26 cellular contexts compared by ENCODE assay signal in genomic region chr9:71736236-71736635, GRCh38. TPM values are rescaled to one million over a fixed set of nuclear protein-coding genes. Genes with fewer than 3 reads are reported as not detected.
DNase-seq lines count a peak whose midpoint lies in the region; ATAC-seq and TF ChIP-seq lines count a peak whose summit lies in the region.
"Had no signal": no experiment of that assay in that cellular context is flagged by ENCODE, and none has a peak within 500 bp of the region (broad histone marks: within the 10 kb centered on the region; RNA-seq: fewer than 3 reads in every experiment).

No MANE protein-coding gene starts in this region.

- H3K9ac ChIP-seq in IMR-90 (ENCODE audit: low read depth, low read length) = no peak overlapping the region
- H3K9ac ChIP-seq: BLaER1 treated with 17β-estradiol and CSF1 and Interleukin-3, amounts not matched to agents 10 nM and 100 nM; GM23248; SK-N-SH had no signal

- TF ChIP-seq POLR2A in IMR-90 (IDR thresholded peaks at IDR 0.05; ENCODE audit: low read depth, low read length) = no peak

- 0 out of 2 replicates have a peak overlapping the region, but pooled peaks have one; percentile 39 for H3K23ac ChIP-seq in IMR-90 (ENCODE audit: low read depth, low read length)

- peaks cover 17 to 35% of the 10 kb centered on the region in 2 experiments for H3K79me1 ChIP-seq in IMR-90 (ENCODE audit: low read depth in 1 of 2, low read length in 2 of 2)

- no peak overlapping the region for H4K5ac ChIP-seq in IMR-90 (ENCODE audit: low read depth, low read length)

- no peaks in the 10 kb centered on the region for H3K4me1 Mint-ChIP-seq in activated naive CD8-positive, alpha-beta T cell (ENCODE audit: low read depth)
- peaks cover 2% of the 10 kb centered on the region for H3K4me1 Mint-ChIP-seq in activated naive CD8-positive, alpha-beta T cell treated with anti-CD3 and anti-CD28 coated beads, Interleukin-2, amount 50 U/mL, for 24 hours

- no TSS peak for BruUV-seq in IMR-90 (replicated peaks; lab: Mats Ljungman, UMichigan)

- H3K4me2 ChIP-seq in IMR-90 (ENCODE audit: low read depth, low read length) = no peak overlapping the region
- H3K4me2 ChIP-seq: BLaER1 treated with 17β-estradiol and CSF1 and Interleukin-3, amounts not matched to agents 10 nM and 100 nM; SK-N-SH had no signal

- no peak overlapping the region for H3K18ac ChIP-seq in IMR-90 (ENCODE audit: low read depth, low read length)

- H3K4me3 Mint-ChIP-seq in activated naive CD8-positive, alpha-beta T cell = no peak overlapping the region
- H3K4me3 Mint-ChIP-seq in activated naive CD8-positive, alpha-beta T cell treated with anti-CD3 and anti-CD28 coated beads, Interleukin-2, amount 50 U/mL, for 24 hours = no peak overlapping the region
- H3K4me3 Mint-ChIP-seq: CD8-positive, alpha-beta T cell; H9 had no signal

- TF ChIP-seq RAD21 in IMR-90 (IDR thresholded peaks at IDR 0.05; ENCODE audit: low read length) = no peak

- H3K4ac ChIP-seq in IMR-90 (ENCODE audit: low read depth, low read length) = no peak overlapping the region

- H2AK5ac ChIP-seq in IMR-90 (ENCODE audit: low read depth, low read length) = no peak overlapping the region

- H3K4me3 ChIP-seq in IMR-90 (ENCODE audit: insufficient read depth, low read depth, low read length) (no peak overlapping the region), lower lobe of right lung (no peak overlapping the region)
- H3K4me3 ChIP-seq: BLaER1 treated with 17β-estradiol and CSF1 and Interleukin-3, amounts not matched to agents 10 nM and 100 nM; GM23248; MG63 had no signal

- no peak overlapping the region for H2BK15ac ChIP-seq in IMR-90 (ENCODE audit: low read depth, low read length)

- TF ChIP-seq CTCF in IMR-90 (conservative IDR thresholded peaks at IDR 0.05; ENCODE audit: low read depth, low read length) (no peak), omental fat pad (IDR thresholded peaks at IDR 0.05) (no peak), lower lobe of right lung (IDR thresholded peaks at IDR 0.05) (no peak)

- no peak overlapping the region; the same call in 1 of the 2 replicates for H2BK20ac ChIP-seq in IMR-90 (ENCODE audit: low read depth, low read length)

- H3K36me3 ChIP-seq in IMR-90 (ENCODE audit: control insufficient read depth, insufficient read depth, low read length) (peaks cover 11% of the 10 kb centered on the region), lower lobe of right lung (peaks cover 85% of the 10 kb centered on the region)
- H3K36me3 ChIP-seq: MG63 had no signal

- H4K8ac ChIP-seq in IMR-90 (ENCODE audit: low read depth in 2 of 2, low read length in 2 of 2) = no peak overlapping the region

- H3K27me3 Mint-ChIP-seq in activated naive CD8-positive, alpha-beta T cell = no peaks in the 10 kb centered on the region
- H3K27me3 Mint-ChIP-seq in activated naive CD8-positive, alpha-beta T cell treated with anti-CD3 and anti-CD28 coated beads, Interleukin-2, amount 50 U/mL, for 24 hours = no peaks in the 10 kb centered on the region

- intact Hi-C loops in IMR-90 (cut with micrococcal nuclease) (no loop called here), lower lobe of right lung (cut with DNase I) (no loop called here)

- H3K56ac ChIP-seq in IMR-90 (ENCODE audit: extremely low read depth, insufficient read depth, low read length) = no peak overlapping the region

- no peak for ATAC-seq in activated naive CD8-positive, alpha-beta T cell treated with anti-CD3 and anti-CD28 coated beads, Interleukin-2, amount 50 U/mL, for 24 hours
- ATAC-seq in IMR-90 (ENCODE audit: low read depth) (no peak), omental fat pad (ENCODE audit: low FRiP score) (peak; percentile 52), HG03139 (IDR thresholded peaks at IDR 0.05; ENCODE audit: unreplicated experiment) (no peak), lower lobe of right lung (no peak)
- ATAC-seq: CD8-positive, alpha-beta T cell; PC-3 had no signal

- no peaks in the 10 kb centered on the region for H3K9me3 Mint-ChIP-seq in activated naive CD8-positive, alpha-beta T cell (ENCODE audit: low read depth)
- H3K9me3 Mint-ChIP-seq in activated naive CD8-positive, alpha-beta T cell treated with anti-CD3 and anti-CD28 coated beads, Interleukin-2, amount 50 U/mL, for 24 hours = no peaks in the 10 kb centered on the region
- H3K9me3 Mint-ChIP-seq: CD8-positive, alpha-beta T cell; H9 had no signal

- H4K20me1 ChIP-seq in IMR-90 (ENCODE audit: insufficient read depth, low read length) = no peaks in the 10 kb centered on the region

- no peak overlapping the region for H2AFZ ChIP-seq in IMR-90 (replicated peaks; ENCODE audit: low read length, poor library complexity)
- H2AFZ ChIP-seq: GM23248 had no signal

- CTCF ChIA-PET in IMR-90 (lab: Yijun Ruan, JAX) = no interaction called here

- H3K9me3 ChIP-seq in IMR-90 (ENCODE audit: control insufficient read depth, insufficient read depth, low read length) (no peaks in the 10 kb centered on the region), lower lobe of right lung (no peaks in the 10 kb centered on the region)
- H3K9me3 ChIP-seq: BLaER1 treated with 17β-estradiol and CSF1 and Interleukin-3, amounts not matched to agents 10 nM and 100 nM; Caco-2; MG63; SK-N-SH had no signal

- peak overlapping the region; percentile 8 for H3K27ac Mint-ChIP-seq in activated naive CD8-positive, alpha-beta T cell
- no peak overlapping the region for H3K27ac Mint-ChIP-seq in activated naive CD8-positive, alpha-beta T cell treated with anti-CD3 and anti-CD28 coated beads, Interleukin-2, amount 50 U/mL, for 24 hours
- H3K27ac Mint-ChIP-seq: CD8-positive, alpha-beta T cell had no signal

- H2AK9ac ChIP-seq in IMR-90 (replicated peaks; ENCODE audit: low read depth, low read length, poor library complexity) = no peak overlapping the region

- H2BK5ac ChIP-seq in IMR-90 (ENCODE audit: low read depth, low read length, poor library complexity, severe bottlenecking) = no peak overlapping the region

- POLR2A ChIA-PET in IMR-90 (lab: Charles Lee; ENCODE audit: unreplicated experiment) = interaction anchor here (0.8 kb wide), 1 partner anchor 14 kb away, joined by 3 read pairs; no protein-coding TSS in a partner anchor

- in situ Hi-C loops in IMR-90 (cut with MboI; ENCODE audit: low sequenced_read_pairs) = loop anchor here (25.0 kb wide), 3 partner anchors 826 to 1449 kb away; no protein-coding TSS in a partner anchor

- peaks cover 10% of the 10 kb centered on the region for H3K9me1 ChIP-seq in IMR-90 (ENCODE audit: insufficient read depth, low read length)

- peaks cover 6% of the 10 kb centered on the region for H3K4me1 ChIP-seq in IMR-90 (ENCODE audit: control insufficient read depth, insufficient read depth, low read length)
- H3K4me1 ChIP-seq in lower lobe of right lung = peaks cover 14% of the 10 kb centered on the region
- H3K4me1 ChIP-seq: BLaER1 treated with 17β-estradiol and CSF1 and Interleukin-3, amounts not matched to agents 10 nM and 100 nM had no signal

- no CpG with 5 or more reads among the region's 4 CpGs for whole genome bisulfite sequencing in IMR-90 (ENCODE audit: extremely low coverage in 2 of 2, insufficient read length in 1 of 2), 2 experiments

- dilution Hi-C loops in IMR-90 (cut with HindIII; ENCODE audit: low sequenced_read_pairs, unreplicated experiment) = no loop called here

- H3K27me3 ChIP-seq in IMR-90 (ENCODE audit: control insufficient read depth, insufficient read depth, low read length) (no peaks in the 10 kb centered on the region), lower lobe of right lung (ENCODE audit: low read depth) (no peaks in the 10 kb centered on the region)
- H3K27me3 ChIP-seq: BLaER1 treated with 17β-estradiol and CSF1 and Interleukin-3, amounts not matched to agents 10 nM and 100 nM; MG63 had no signal

- no peak overlapping the region for H4K91ac ChIP-seq in IMR-90 (ENCODE audit: insufficient read depth, low read depth, low read length)

- H3K14ac ChIP-seq in IMR-90 (replicated peaks; ENCODE audit: low read depth, low read length) = no peak overlapping the region

- no peak overlapping the region for H2BK120ac ChIP-seq in IMR-90 (ENCODE audit: low read depth, low read length)

- no peak for DNase-seq in activated naive CD8-positive, alpha-beta T cell treated with anti-CD3 and anti-CD28 coated beads, Interleukin-2, amount 50 U/mL, for 24 hours
- DNase-seq in CD1c-positive myeloid dendritic cell (ENCODE audit: extremely low spot score) (peak; percentile 20), IMR-90 (no peak), omental fat pad (ENCODE audit: low spot score) (no peak), EL (no peak), lower lobe of right lung (no peak)
- DNase-seq: AML-193; Caco-2; CD8-positive, alpha-beta T cell; DMS 273 treated with DMSO at 0.1 percent for 48 hours; DMS79; GF-D8; GM23248; H9; KG1; MG63; NCI-H2029; NCI-H446 treated with DMSO at 0.1 percent for 48 hours; NCI-H526; NCI-H82; NK-92 treated with Interleukin-12 subunit alpha and Interleukin-12 subunit beta, amount 100 ng/mL, for 24 hours; PC-3; SK-N-SH had no signal

- peaks cover 13% of the 10 kb centered on the region for H3K36me3 Mint-ChIP-seq in activated naive CD8-positive, alpha-beta T cell
- peaks cover 56% of the 10 kb centered on the region for H3K36me3 Mint-ChIP-seq in activated naive CD8-positive, alpha-beta T cell treated with anti-CD3 and anti-CD28 coated beads, Interleukin-2, amount 50 U/mL, for 24 hours (ENCODE audit: low read depth)

- H3K27ac ChIP-seq in IMR-90 (ENCODE audit: insufficient read depth, low read length) (no peak overlapping the region), lower lobe of right lung (no peak overlapping the region)
- H3K27ac ChIP-seq: BLaER1 treated with 17β-estradiol and CSF1 and Interleukin-3, amounts not matched to agents 10 nM and 100 nM; GM23248 had no signal

TF ChIP-seq in IMR-90, 13 proteins besides CTCF, POLR2A, EP300 and RAD21 (continues in another document):
- TF ChIP-seq CEBPB (IDR thresholded peaks at IDR 0.05; ENCODE audit: low read depth, low read length) = no peak
- no peak for TF ChIP-seq MXI1 (IDR thresholded peaks at IDR 0.05; ENCODE audit: borderline replicate concordance, low read depth, low read length)
- no peak for TF ChIP-seq BHLHE40 (IDR thresholded peaks at IDR 0.05; ENCODE audit: low read depth, low read length)
- no peak for TF ChIP-seq MAFK (IDR thresholded peaks at IDR 0.05; ENCODE audit: low read depth, low read length)
- TF ChIP-seq RFX5 (IDR thresholded peaks at IDR 0.05; ENCODE audit: low read depth, low read length) = no peak

RNA-seq across cellular contexts. Expression of gene CEMIP2, which starts 32.1 kb away (rescaled TPM):
- total RNA-seq in IMR-90 (2012; rRNA removed) = 58.6 and 65.2 TPM in 2 replicates
- polyA plus RNA-seq in IMR-90 (2012; rRNA removed) = 67.4 and 71.2 TPM in 2 replicates
- polyA plus RNA-seq in IMR-90 (2012; cell fraction: cytosol; rRNA removed) = 38.0 and 40.7 TPM in 2 replicates
- 28.2 and 53.3 TPM in 2 replicates for polyA plus RNA-seq in IMR-90 (2012; cell fraction: nucleus; rRNA removed; ENCODE audit: low replicate concordance)
- 100 to 1,000 TPM in 3 of 4 donors, 10 to 100 TPM in 1; 67.1 to 496 (median 126) TPM for total RNA-seq in omental fat pad
- total RNA-seq in lower lobe of right lung = 152 TPM
